8 cellular contexts compared by ENCODE assay signal in the genomic region with DNA sequence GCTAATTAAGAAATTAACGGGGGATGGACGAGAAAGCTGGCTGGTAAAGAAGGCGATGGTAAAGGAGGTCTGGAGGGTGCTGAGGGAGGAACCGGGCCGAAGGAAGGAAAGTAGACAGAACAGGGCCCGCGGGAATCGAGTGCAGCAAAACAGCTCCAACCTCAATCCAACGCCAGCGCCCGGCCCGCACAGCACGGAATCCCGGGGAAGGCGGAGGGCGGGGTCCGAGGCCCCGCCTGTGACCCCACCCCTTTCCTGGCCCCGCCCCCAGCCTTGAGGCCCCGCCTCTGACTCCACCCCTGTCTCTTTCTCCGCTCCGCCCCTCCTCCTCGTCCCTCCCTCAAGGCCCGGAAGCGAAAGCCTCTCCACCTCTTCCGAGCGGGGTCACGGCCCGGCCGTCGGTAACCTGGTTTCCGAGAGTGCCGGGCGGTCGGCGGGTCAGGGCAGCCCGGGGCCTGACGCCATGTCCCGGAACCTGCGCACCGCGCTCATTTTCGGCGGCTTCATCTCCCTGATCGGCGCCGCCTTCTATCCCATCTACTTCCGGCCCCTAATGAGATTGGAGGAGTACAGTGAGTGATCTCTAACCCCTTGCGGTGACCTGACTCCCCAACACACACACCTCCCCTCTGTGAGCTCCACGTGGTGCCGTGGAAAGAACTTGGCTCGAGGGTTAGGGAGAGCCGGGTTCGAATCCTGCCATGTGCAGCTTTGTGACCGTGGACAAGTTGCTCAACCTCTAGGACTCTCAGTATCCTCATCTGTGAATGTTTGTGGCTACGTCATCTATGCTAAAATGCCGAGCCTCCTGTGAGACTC. TPM values are rescaled to one million over a fixed set of nuclear protein-coding genes. Genes with fewer than 3 reads are reported as not detected.
A peak's percentile ranks its signal among the peaks of the same experiment; 100 is the strongest.
DNase-seq lines count a peak whose midpoint lies in the region; TF ChIP-seq lines count a peak whose summit lies in the region.

SMIM20 (plus strand) TSS at position 370 of the 819 bp plus-strand sequence; CDS start at position 464, 94 bp downstream.

- no peaks in the 10 kb centered on the region; the same call in 1 of the 2 replicates for H3K79me2 ChIP-seq in H9 (ENCODE audit: insufficient read depth, low read length)
- H3K79me2 ChIP-seq in neural progenitor cell (ENCODE audit: low read depth), result peaks cover 34% of the 10 kb centered on the region

- peaks cover 26% of the 10 kb centered on the region for H3F3A ChIP-seq in neural progenitor cell (ENCODE audit: low read depth)

- H3K27ac ChIP-seq in H9 (ENCODE audit: insufficient read length, low read depth, low read length) (peak within 1 kb of the TSS; percentile 90), neural progenitor cell (peak within 1 kb of the TSS; percentile 84)

- H3K4me2 ChIP-seq in H9 (ENCODE audit: insufficient read depth, insufficient read length, low read length) (peak within 1 kb of the TSS; percentile 97), neural progenitor cell (peak within 1 kb of the TSS; percentile 75)

- H3K36me3 Mint-ChIP-seq in H9 (ENCODE audit: insufficient read depth in 1 of 3, low read depth in 3 of 3), result peaks cover under 1 to 12% (median 2%) of the 10 kb centered on the region in 3 experiments; a peak in 6 of 7 replicates
- peaks cover 4% of the 10 kb centered on the region for H3K36me3 Mint-ChIP-seq in neural progenitor cell

- H2BK15ac ChIP-seq in H9 (ENCODE audit: low read depth, low read length), result no peak within 1 kb of the TSS

- H3K23ac ChIP-seq in H9 (ENCODE audit: insufficient read length, low read depth, low read length), result no peak within 1 kb of the TSS

- H3T11ph ChIP-seq in H9 (ENCODE audit: low read length), result no peak within 1 kb of the TSS

- H3K27me3 ChIP-seq in H9 (ENCODE audit: insufficient read depth, low read length) (no peaks in the 10 kb centered on the region; the same call in 1 of the 2 replicates), neural progenitor cell (no peaks in the 10 kb centered on the region)

- H3K23me2 ChIP-seq in H9 (ENCODE audit: insufficient read length, low read depth, low read length, poor library complexity, severe bottlenecking), result peaks cover 9% of the 10 kb centered on the region

- peak within 1 kb of the TSS; percentile 43 for H3K18ac ChIP-seq in H9 (ENCODE audit: insufficient read length, low read depth, low read length)

- no peaks in the 10 kb centered on the region for H4K20me1 ChIP-seq in H9 (ENCODE audit: control insufficient read depth, insufficient read depth, insufficient read length)
- no peaks in the 10 kb centered on the region for H4K20me1 ChIP-seq in neural progenitor cell (ENCODE audit: low read depth)

- no peak within 1 kb of the TSS for H2BK12ac ChIP-seq in H9 (ENCODE audit: insufficient read length, low read depth, low read length)

- peak within 1 kb of the TSS; percentile 3 for H2BK5ac ChIP-seq in H9 (ENCODE audit: insufficient read length, low read length)

- peak within 1 kb of the TSS; percentile 9 for H4K5ac ChIP-seq in H9 (ENCODE audit: insufficient read length, low read depth, low read length)

- H3K9ac ChIP-seq in H9 (ENCODE audit: extremely low read depth, insufficient read length, low read length) (peak within 1 kb of the TSS; percentile 68), neural progenitor cell (peak within 1 kb of the TSS; percentile 19)

- DNase-seq in GDM1 (lab: John Stamatoyannopoulos, UW) (peak; percentile 82), H9 (peak; percentile 90), M059J (ENCODE audit: low read depth) (peak; percentile 79), SIG-M5 treated with dmso at 0.1 percent for 504 hours (lab: John Stamatoyannopoulos, UW; ENCODE audit: unreplicated experiment) (peak; percentile 81), activated gamma-delta T cell treated with Interleukin-2 at 50 U/mL for 16 hours (peak; percentile 86), fibroblast of villous mesenchyme (ENCODE audit: low read depth) (peak; percentile 92), neural progenitor cell (ENCODE audit: low spot score) (peak; percentile 95), stromal cell of bone marrow (ENCODE audit: low read depth) (peak; percentile 76)

- H2BK20ac ChIP-seq in H9 (ENCODE audit: low read depth, low read length, poor library complexity, severe bottlenecking), result no peak within 1 kb of the TSS

- peak within 1 kb of the TSS; percentile 85 for H3K4me3 ChIP-seq in fibroblast of villous mesenchyme (ENCODE audit: low read depth, low read length)
- H3K4me3 ChIP-seq in neural progenitor cell, result peak within 1 kb of the TSS; percentile 74

- H3K36me3 ChIP-seq in neural progenitor cell, result no peaks in the 10 kb centered on the region

- no peak within 1 kb of the TSS for H4K91ac ChIP-seq in H9 (ENCODE audit: insufficient read length, low read depth, low read length)

- no peak for TF ChIP-seq CTCF in H9 (conservative IDR thresholded peaks at IDR 0.05)
- no peak for TF ChIP-seq CTCF in fibroblast of villous mesenchyme (IDR thresholded peaks at IDR 0.05; ENCODE audit: insufficient read depth, low read depth, low read length)
- TF ChIP-seq CTCF in neural progenitor cell (IDR thresholded peaks at IDR 0.05), result no peak

- H3K9me3 ChIP-seq in H9 (ENCODE audit: control insufficient read depth, low read depth, low read length) (no peaks in the 10 kb centered on the region), neural progenitor cell (ENCODE audit: low read depth) (no peaks in the 10 kb centered on the region)

- no peak within 1 kb of the TSS; the same call in 1 of the 2 replicates for H3K4ac ChIP-seq in H9 (ENCODE audit: low read depth, low read length)

- no peak within 1 kb of the TSS for H4K8ac ChIP-seq in H9 (replicated peaks; ENCODE audit: insufficient read length, low read depth, low read length)

- H3K14ac ChIP-seq in H9 (ENCODE audit: insufficient read depth, low read length), result peak within 1 kb of the TSS; percentile 75; the same call in 1 of the 2 replicates

- H3K79me1 ChIP-seq in H9 (ENCODE audit: insufficient read depth, low read depth, low read length, poor library complexity, severe bottlenecking), result no peaks in the 10 kb centered on the region

- H3K4me1 ChIP-seq in H9 (ENCODE audit: insufficient read depth, low read length) (no peaks in the 10 kb centered on the region), neural progenitor cell (peaks cover 17% of the 10 kb centered on the region)

- H3K27me3 Mint-ChIP-seq in H9 (ENCODE audit: low read depth) (peaks cover 26% of the 10 kb centered on the region), neural progenitor cell (ENCODE audit: insufficient read depth, low read depth) (peaks cover 8% of the 10 kb centered on the region)

- peak within 1 kb of the TSS; percentile 4 for H3K56ac ChIP-seq in H9 (ENCODE audit: insufficient read length, low read depth, low read length)

- peaks cover 0 to 1% of the 10 kb centered on the region in 2 experiments; a peak in 2 of 5 replicates for H3K9me3 Mint-ChIP-seq in H9
- H3K9me3 Mint-ChIP-seq in neural progenitor cell, result no peaks in the 10 kb centered on the region

- no peak within 1 kb of the TSS for H2BK120ac ChIP-seq in H9 (ENCODE audit: low read depth, low read length, poor library complexity, severe bottlenecking)

- H3K4me1 Mint-ChIP-seq in H9, result peaks cover 11 to 16% of the 10 kb centered on the region in 2 experiments
- H3K4me1 Mint-ChIP-seq in neural progenitor cell, result peaks cover 24% of the 10 kb centered on the region

- H3K27ac Mint-ChIP-seq in H9 (peak within 1 kb of the TSS; percentile 98 to 100 (median 99)), neural progenitor cell (peak within 1 kb of the TSS; percentile 99)

- no CpG with 5 or more reads among the region's 57 CpGs for WGBS in H9 (ENCODE audit: extremely low coverage, insufficient read length, low lambda C conversion rate)

- no peak within 1 kb of the TSS for H2AK5ac ChIP-seq in H9 (ENCODE audit: insufficient read length, low read length)

- peak within 1 kb of the TSS; percentile 85 to 98 for H3K4me3 Mint-ChIP-seq in H9
- H3K4me3 Mint-ChIP-seq in neural progenitor cell, result peak within 1 kb of the TSS; percentile 99

- peak within 1 kb of the TSS; percentile 5 for H2AFZ ChIP-seq in H9 (ENCODE audit: low read length)
- H2AFZ ChIP-seq in neural progenitor cell (replicated peaks), result peak within 1 kb of the TSS; percentile 86

RNA-seq across cellular contexts. Expression of gene SMIM20, which starts in this region (rescaled TPM):
- total RNA-seq in H9 (2021) (39.7 and 40.2 TPM in 2 replicates), fibroblast of villous mesenchyme (23.3 and 24.2 TPM in 2 replicates), neural progenitor cell (ENCODE audit: low replicate concordance) (51.7 and 57.5 TPM in 2 replicates)
- total RNA-seq in M059J (2014; rRNA removed; shearing (Covaris generic)), result 50.7 and 54.1 TPM in 2 replicates

Comparison
In these comparisons a context has a peak if more than half of its experiments do, and no peak if none do; other contexts are left out.
1. Peak in every context shown above with its lines: DNase-seq, H3K4me3 ChIP-seq and H3K27ac ChIP-seq.